ENCODE assay signal across 23 cellular contexts in genomic region chr4:145564540-145564939, GRCh38. TPM values are rescaled to one million over a fixed set of nuclear protein-coding genes. Genes with fewer than 3 reads are reported as not detected.
DNase-seq lines count a peak whose midpoint lies in the region; TF ChIP-seq lines count a peak whose summit lies in the region.
"Had no signal": no experiment of that assay in that cellular context is flagged by ENCODE, and none has a peak within 500 bp of the region (broad histone marks: within the 10 kb centered on the region; RNA-seq: fewer than 3 reads in every experiment).

No MANE protein-coding gene starts in this region.

- H3K79me2 ChIP-seq in KMS-11 (ENCODE audit: insufficient read depth, low read depth) = no peaks in the 10 kb centered on the region

- H3K27me3 ChIP-seq in KMS-11 (ENCODE audit: insufficient read depth, low read depth) = no peaks in the 10 kb centered on the region
- H3K27me3 ChIP-seq: BE2C, SJSA1 had no signal

- DNase-seq in NCI-H2171 treated with DMSO at 0.1 percent for 48 hours (lab: John Stamatoyannopoulos, UW) (peak; percentile 1), NCI-H2171 (lab: John Stamatoyannopoulos, UW) (no peak), dermis blood vessel endothelial cell (peak; percentile 46), glomerular visceral epithelial cell (ENCODE audit: extremely low spot score) (peak; percentile 6), AG08395 (ENCODE audit: low spot score) (no peak), LoVo (ENCODE audit: low spot score) (no peak), GM10266 (ENCODE audit: extremely low spot score) (no peak)
- DNase-seq: BE2C; CD4-positive, alpha-beta T cell; H7; NCI-H1092; NCI-H1417 treated with DMSO at 0.1 percent for 48 hours; NCI-H1694 treated with DMSO at 0.1 percent for 48 hours; NCI-H2081; NCI-H446; NCI-H524 treated with DMSO at 0.1 percent for 48 hours; NCI-H82; PC-9; Right ventricle myocardium superior; RPMI8226 had no signal

- TF ChIP-seq CTCF in KMS-11 (conservative IDR thresholded peaks at IDR 0.05; ENCODE audit: low read depth, low read length) = no peak
- TF ChIP-seq CTCF in GM10266 (IDR thresholded peaks at IDR 0.05; ENCODE audit: control insufficient read depth, insufficient read depth, low read depth, missing control alignments) = no peak

- H3K27ac ChIP-seq in KMS-11 = peak overlapping the region; percentile 48; the same call in 1 of the 2 replicates
- H3K27ac ChIP-seq: 22Rv1, PC-9, SJSA1 had no signal

- peak overlapping the region; percentile 31; the same call in 1 of the 2 replicates for H3K4me2 ChIP-seq in KMS-11
- H3K4me2 ChIP-seq: PC-9 had no signal

- no peaks in the 10 kb centered on the region for H3K36me3 ChIP-seq in KMS-11 (ENCODE audit: insufficient read depth)
- H3K36me3 ChIP-seq: SJSA1 had no signal

- no peaks in the 10 kb centered on the region for H4K20me1 ChIP-seq in KMS-11 (ENCODE audit: insufficient read depth)

- H3K4me1 ChIP-seq in KMS-11 (ENCODE audit: low read depth, poor library complexity, severe bottlenecking) = peaks cover 24% of the 10 kb centered on the region
- H3K4me1 ChIP-seq: BE2C, SJSA1 had no signal

- H3K9ac ChIP-seq in KMS-11 = no peak overlapping the region

- no peak overlapping the region for H3K4me3 ChIP-seq in KMS-11 (IDR thresholded peaks at IDR 0.05; ENCODE audit: insufficient read depth, low read depth, low read length)
- H3K4me3 ChIP-seq: PC-9, SJSA1 had no signal

- H2AFZ ChIP-seq in KMS-11 (ENCODE audit: low read depth) = no peak overlapping the region
- H2AFZ ChIP-seq: PC-9 had no signal

RNA-seq across cellular contexts. Expression of gene MMAA, which starts 54.6 kb away (rescaled TPM):
- 3.6 and 6.1 TPM in 2 replicates for total RNA-seq in dermis blood vessel endothelial cell

Comparison
In these comparisons a context has a peak if more than half of its experiments do, and no peak if none do; other contexts are left out.
1. DNase-seq: peak in NCI-H2171 treated with DMSO at 0.1 percent for 48 hours (single experiment), dermis blood vessel endothelial cell (single experiment) and glomerular visceral epithelial cell (single experiment); none in NCI-H2171 (single experiment), AG08395 (single experiment), LoVo (single experiment) and GM10266 (single experiment).